Comparison of ENCODE assay signal across 3 cellular contexts in genomic region chr6:78031228-78031627, GRCh38.
TF ChIP-seq lines count a peak whose summit lies in the region.

No MANE protein-coding gene starts in this region.

TF ChIP-seq in A549, 52 proteins besides CTCF, POLR2A, EP300 and RAD21 (continued from another document):
- TF ChIP-seq ZSCAN20 (CRISPR knock-in tag; IDR thresholded peaks at IDR 0.05), result no peak
- TF ChIP-seq HES2 (IDR thresholded peaks at IDR 0.05), result no peak

TF ChIP-seq in IMR-90, 13 proteins besides CTCF, POLR2A, EP300 and RAD21:
- TF ChIP-seq ELK1 (IDR thresholded peaks at IDR 0.05; ENCODE audit: borderline replicate concordance, low read depth, low read length) (no peak), MXI1 (IDR thresholded peaks at IDR 0.05; ENCODE audit: borderline replicate concordance, low read depth, low read length) (no peak), CHD1 (IDR thresholded peaks at IDR 0.05; ENCODE audit: low read depth, low read length) (no peak), MAFK (IDR thresholded peaks at IDR 0.05; ENCODE audit: low read depth, low read length) (peak; percentile 89), NFE2L2 (IDR thresholded peaks at IDR 0.05; ENCODE audit: low read depth, low read length) (no peak), FOS (IDR thresholded peaks at IDR 0.05; ENCODE audit: low read depth, low read length) (no peak)

TF ChIP-seq in H1, 55 proteins besides CTCF, POLR2A, EP300 and RAD21 (continued from another document):
- TF ChIP-seq BACH1 (IDR thresholded peaks at IDR 0.05; ENCODE audit: low read length), result no peak
- no peak for TF ChIP-seq ZNF274 (IDR thresholded peaks at IDR 0.05; ENCODE audit: borderline replicate concordance, extremely low read depth, low read length)
- no peak for TF ChIP-seq SIRT6 (IDR thresholded peaks at IDR 0.05; ENCODE audit: low read length)
- TF ChIP-seq TEAD4 (IDR thresholded peaks at IDR 0.05; ENCODE audit: low read depth, low read length), result no peak
- TF ChIP-seq ATF3 (IDR thresholded peaks at IDR 0.05; ENCODE audit: insufficient read depth, low read depth, low read length), result no peak
- peak; percentile 58; the same call in 1 of the 2 replicates for TF ChIP-seq MAFK (IDR thresholded peaks at IDR 0.05; ENCODE audit: low read depth, low read length)
